Comparison of ENCODE assay signal across 9 cellular contexts in the genomic region with DNA sequence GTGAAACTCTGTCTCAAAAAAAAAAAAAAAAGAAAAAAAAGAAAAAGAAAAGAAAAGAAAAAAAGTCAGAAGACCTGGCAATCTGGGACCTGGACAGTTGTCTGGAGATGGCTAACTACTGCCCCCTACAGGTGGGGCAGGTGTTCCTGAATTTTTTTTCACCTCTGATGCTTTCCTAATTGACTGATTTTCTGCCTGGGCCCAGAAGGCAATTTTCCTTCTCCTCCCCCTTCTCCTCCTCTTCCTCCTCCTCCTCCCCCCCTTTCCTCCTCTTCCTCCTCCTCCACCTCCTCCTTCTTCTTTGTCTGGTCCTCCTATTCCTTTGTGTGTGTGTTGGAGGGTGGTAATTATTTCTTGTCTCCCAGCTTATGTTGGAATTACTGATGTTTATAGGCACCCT. TPM values are rescaled to one million over a fixed set of nuclear protein-coding genes. Genes with fewer than 3 reads are reported as not detected.
DNase-seq lines count a peak whose midpoint lies in the region; TF ChIP-seq lines count a peak whose summit lies in the region.
"Had no signal": no experiment of that assay in that cellular context is flagged by ENCODE, and none has a peak within 500 bp of the region (broad histone marks: within the 10 kb centered on the region; RNA-seq: fewer than 3 reads in every experiment).

No MANE protein-coding gene starts in this region.

- H3K9ac ChIP-seq in smooth muscle cell (ENCODE audit: low read depth) = no peak overlapping the region

- DNase-seq in activated effector memory CD4-positive, alpha-beta T cell treated with anti-CD3 and anti-CD28 coated beads, Interleukin-2, amount 50 U/mL, for 16 hours = peak; percentile 63
- DNase-seq in activated effector memory CD4-positive, alpha-beta T cell treated with Interleukin-2 at 50 U/mL for 16 hours = no peak
- DNase-seq in NCI-H1105 (lab: John Stamatoyannopoulos, UW) (peak; percentile 50), cardiac fibroblast (ENCODE audit: low read depth in 2 of 2) (peak; percentile 18 to 55), smooth muscle cell (lab: John Stamatoyannopoulos, UW; ENCODE audit: unreplicated experiment) (no peak), retina (no peak), coronary artery (ENCODE audit: low spot score) (no peak), cortex of kidney (lab: John Stamatoyannopoulos, UW) (no peak)
- DNase-seq: activated naive CD8-positive, alpha-beta T cell treated with anti-CD3 and anti-CD28 coated beads, Interleukin-2, amount 10 ng/mL, durations not matched to agents 7 days and 5 days had no signal

- peak; percentile 59 for TF ChIP-seq CTCF in cardiac fibroblast (IDR thresholded peaks at IDR 0.05; ENCODE audit: low read depth, low read length)
- TF ChIP-seq CTCF in smooth muscle cell (IDR thresholded peaks at IDR 0.05; ENCODE audit: borderline replicate concordance, insufficient read depth, poor library complexity, severe bottlenecking) = peak; percentile 52
- TF ChIP-seq CTCF in coronary artery (IDR thresholded peaks at IDR 0.05) = no peak

- no peaks in the 10 kb centered on the region for H3K79me2 ChIP-seq in smooth muscle cell (ENCODE audit: low read depth)

- H3K9me3 ChIP-seq in smooth muscle cell (replicated peaks; ENCODE audit: low read depth) = no peaks in the 10 kb centered on the region

- no peaks in the 10 kb centered on the region for H3F3A ChIP-seq in smooth muscle cell (ENCODE audit: low read depth)

- H4K20me1 ChIP-seq in smooth muscle cell (ENCODE audit: low read depth) = no peaks in the 10 kb centered on the region

- peaks cover 16% of the 10 kb centered on the region for H3K27me3 ChIP-seq in smooth muscle cell (ENCODE audit: low read depth)

- no peaks in the 10 kb centered on the region for H3K36me3 ChIP-seq in smooth muscle cell (ENCODE audit: low read depth)

- no peak overlapping the region for H3K4me2 ChIP-seq in smooth muscle cell

- H2AFZ ChIP-seq in smooth muscle cell (ENCODE audit: low read depth) = no peak overlapping the region

- H3K27ac ChIP-seq in smooth muscle cell (ENCODE audit: low read depth) (no peak overlapping the region), coronary artery (no peak overlapping the region)

- H3K4me3 ChIP-seq in cardiac fibroblast (replicated peaks in 1 of 2; ENCODE audit: low read depth in 2 of 2, low read length in 2 of 2) = no peak overlapping the region
- H3K4me3 ChIP-seq in smooth muscle cell = no peak overlapping the region
- H3K4me3 ChIP-seq in coronary artery = no peak overlapping the region

- peaks cover 7% of the 10 kb centered on the region for H3K4me1 ChIP-seq in smooth muscle cell (ENCODE audit: low read depth)

RNA-seq across cellular contexts. Expression of gene IRX5, which starts 26.7 kb away (rescaled TPM):
- total RNA-seq in smooth muscle cell = 2.3 and 2.7 TPM in 2 replicates
- 1.5 TPM in 1 of 2 replicates, not detected in the other for polyA plus RNA-seq in smooth muscle cell
- total RNA-seq: activated naive CD8-positive, alpha-beta T cell treated with anti-CD3 and anti-CD28 coated beads, Interleukin-2, amount 10 ng/mL, durations not matched to agents 7 days and 5 days had no signal

Comparison
In these comparisons a context has a peak if more than half of its experiments do, and no peak if none do; other contexts are left out.
1. DNase-seq: peak in activated effector memory CD4-positive, alpha-beta T cell treated with anti-CD3 and anti-CD28 coated beads, Interleukin-2, amount 50 U/mL, for 16 hours (single experiment), NCI-H1105 (single experiment) and cardiac fibroblast (2 of 2); none in activated effector memory CD4-positive, alpha-beta T cell treated with Interleukin-2 at 50 U/mL for 16 hours (single experiment), smooth muscle cell (single experiment), retina (single experiment), coronary artery (single experiment) and cortex of kidney (single experiment).